In the genomic region with DNA sequence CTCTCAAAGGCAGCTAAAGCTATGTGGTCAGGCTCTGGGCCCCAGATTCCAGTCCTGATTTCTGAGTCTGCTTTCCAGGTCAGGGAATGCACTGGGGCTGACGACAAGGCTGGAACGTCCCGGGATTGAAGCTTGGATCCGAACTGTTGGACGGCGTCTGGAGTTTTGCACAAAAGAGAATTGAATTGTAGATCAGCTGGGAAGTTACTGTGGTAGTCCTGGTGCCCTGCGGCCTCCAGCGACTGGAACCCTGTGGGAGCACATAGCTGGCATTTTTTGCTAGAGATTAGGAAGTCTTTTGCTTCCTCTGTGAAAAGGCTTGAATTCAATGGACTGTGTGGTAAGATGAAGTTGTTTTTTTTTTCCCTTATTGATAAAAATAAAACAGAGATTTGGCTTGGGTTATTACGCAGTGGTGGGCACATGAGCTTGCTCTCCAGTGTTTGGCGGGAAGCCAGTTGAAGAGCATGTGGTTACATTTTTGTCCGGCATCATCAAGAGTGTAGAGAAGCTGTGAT, we compare ENCODE assay signal across 9 cellular contexts. TPM values are rescaled to one million over a fixed set of nuclear protein-coding genes. Genes with fewer than 3 reads are reported as not detected.
DNase-seq lines count a peak whose midpoint lies in the region; ATAC-seq and TF ChIP-seq lines count a peak whose summit lies in the region.
"Had no signal": no experiment of that assay in that cellular context is flagged by ENCODE, and none has a peak within 500 bp of the region (broad histone marks: within the 10 kb centered on the region; RNA-seq: fewer than 3 reads in every experiment).

A gene (plus strand): TSS at position 51 of the 518 bp plus-strand sequence.

- H4K5ac ChIP-seq in IMR-90 (ENCODE audit: low read depth, low read length), result no peak within 1 kb of the TSS

- no peak within 1 kb of the TSS for H2AK9ac ChIP-seq in IMR-90 (replicated peaks; ENCODE audit: low read depth, low read length, poor library complexity)

- no peak within 1 kb of the TSS for H3K9ac ChIP-seq in IMR-90 (ENCODE audit: low read depth, low read length)

- CTCF ChIA-PET in IMR-90 (lab: Yijun Ruan, JAX), result no interaction called here

- TF ChIP-seq POLR2A in IMR-90 (IDR thresholded peaks at IDR 0.05; ENCODE audit: low read depth, low read length), result no peak
- TF ChIP-seq POLR2A in body of pancreas (IDR thresholded peaks at IDR 0.05), result no peak

- in situ Hi-C loops in IMR-90 (cut with MboI; ENCODE audit: low sequenced_read_pairs), result no loop called here

- POLR2A ChIA-PET in IMR-90 (lab: Charles Lee; ENCODE audit: unreplicated experiment), result no interaction called here

- no peak within 1 kb of the TSS for H2AK5ac ChIP-seq in IMR-90 (ENCODE audit: low read depth, low read length)

- dilution Hi-C loops in IMR-90 (cut with HindIII; ENCODE audit: low sequenced_read_pairs, unreplicated experiment), result no loop called here

- H2BK120ac ChIP-seq in IMR-90 (ENCODE audit: low read depth, low read length), result no peak within 1 kb of the TSS

- no peaks in the 10 kb centered on the region for H3K36me3 Mint-ChIP-seq in stimulated activated memory B cell treated with anti-CD40 and anti-IgM and Interleukin-4, amounts not matched to agents 10 μg/mL and 1 μg/mL and 100 μg/mL, for 72 hours

- H2BK5ac ChIP-seq in IMR-90 (ENCODE audit: low read depth, low read length, poor library complexity, severe bottlenecking), result no peak within 1 kb of the TSS

- H3K4me3 ChIP-seq in IMR-90 (ENCODE audit: insufficient read depth, low read depth, low read length) (no peak within 1 kb of the TSS), body of pancreas (no peak within 1 kb of the TSS)

- H3K4me1 Mint-ChIP-seq in stimulated activated memory B cell treated with anti-CD40 and anti-IgM and Interleukin-4, amounts not matched to agents 10 μg/mL and 1 μg/mL and 100 μg/mL, for 72 hours, result peaks cover 26% of the 10 kb centered on the region

- no TSS peak for BruUV-seq in IMR-90 (replicated peaks; lab: Mats Ljungman, UMichigan)

- H3K14ac ChIP-seq in IMR-90 (replicated peaks; ENCODE audit: low read depth, low read length), result no peak within 1 kb of the TSS

- H3K4me3 Mint-ChIP-seq in stimulated activated memory B cell treated with anti-CD40 and anti-IgM and Interleukin-4, amounts not matched to agents 10 μg/mL and 1 μg/mL and 100 μg/mL, for 72 hours, result no peak within 1 kb of the TSS

- H4K8ac ChIP-seq in IMR-90 (ENCODE audit: low read depth in 2 of 2, low read length in 2 of 2), result no peak within 1 kb of the TSS

- H2BK20ac ChIP-seq in IMR-90 (ENCODE audit: low read depth, low read length), result no peak within 1 kb of the TSS

- no peak for TF ChIP-seq RAD21 in IMR-90 (IDR thresholded peaks at IDR 0.05; ENCODE audit: low read length)

- H2BK15ac ChIP-seq in IMR-90 (ENCODE audit: low read depth, low read length), result no peak within 1 kb of the TSS

- H3K4me1 ChIP-seq in IMR-90 (ENCODE audit: control insufficient read depth, insufficient read depth, low read length) (no peaks in the 10 kb centered on the region), body of pancreas (peaks cover 7% of the 10 kb centered on the region)

- no peak within 1 kb of the TSS for H3K23ac ChIP-seq in IMR-90 (ENCODE audit: low read depth, low read length)

- H3K18ac ChIP-seq in IMR-90 (ENCODE audit: low read depth, low read length), result no peak within 1 kb of the TSS

- no peak within 1 kb of the TSS for H3K4me2 ChIP-seq in IMR-90 (ENCODE audit: low read depth, low read length)

- ATAC-seq in IMR-90 (ENCODE audit: low read depth) (no peak; the same call in none of the 2 replicates), body of pancreas (peak; percentile 82), HG02798 (IDR thresholded peaks at IDR 0.05; ENCODE audit: poor library complexity, unreplicated experiment) (no peak)
- no peak for ATAC-seq in stimulated activated memory B cell treated with anti-CD40 and anti-IgM and Interleukin-4, amounts not matched to agents 10 μg/mL and 1 μg/mL and 100 μg/mL, for 72 hours

- H2AFZ ChIP-seq in IMR-90 (replicated peaks; ENCODE audit: low read length, poor library complexity), result no peak within 1 kb of the TSS

- no peaks in the 10 kb centered on the region for H3K9me1 ChIP-seq in IMR-90 (ENCODE audit: insufficient read depth, low read length)

- no peaks in the 10 kb centered on the region for H3K9me3 Mint-ChIP-seq in stimulated activated memory B cell treated with anti-CD40 and anti-IgM and Interleukin-4, amounts not matched to agents 10 μg/mL and 1 μg/mL and 100 μg/mL, for 72 hours

- no peaks in the 10 kb centered on the region for H4K20me1 ChIP-seq in IMR-90 (ENCODE audit: insufficient read depth, low read length)

- H3K9me3 ChIP-seq in IMR-90 (ENCODE audit: control insufficient read depth, insufficient read depth, low read length) (peaks cover 7% of the 10 kb centered on the region), body of pancreas (no peaks in the 10 kb centered on the region)

- no peak for TF ChIP-seq CTCF in IMR-90 (conservative IDR thresholded peaks at IDR 0.05; ENCODE audit: low read depth, low read length)
- TF ChIP-seq CTCF in body of pancreas (IDR thresholded peaks at IDR 0.05), result no peak

- H3K27me3 ChIP-seq in IMR-90 (ENCODE audit: control insufficient read depth, insufficient read depth, low read length) (peaks cover 26% of the 10 kb centered on the region), body of pancreas (no peaks in the 10 kb centered on the region)

- no peak within 1 kb of the TSS for H3K4ac ChIP-seq in IMR-90 (ENCODE audit: low read depth, low read length)

- 41% methylated on average over 10 of the region's 11 CpGs; no CpG with 5 or more reads in 1 of the 2 experiments for WGBS in IMR-90 (ENCODE audit: extremely low coverage in 2 of 2, insufficient read length in 1 of 2), 2 experiments
- 30 to 45% methylated on average over 11 of the region's 11 CpGs for WGBS in body of pancreas, 2 donors

- no peak for DNase-seq in IMR-90
- DNase-seq in body of pancreas, result peak; percentile 20 to 45 (median 34)
- DNase-seq in iris pigment epithelial cell (ENCODE audit: low read depth), result peak; percentile 43
- DNase-seq in stimulated activated CD4-positive, alpha-beta T cell treated with anti-CD3 and anti-CD28 coated beads, Interleukin-4, amount 100 ng/mL, for 4 hours, result no peak
- no peak for DNase-seq in HuH-7 (ENCODE audit: low spot score)
- DNase-seq in stimulated activated CD4-positive, alpha-beta T cell treated with anti-CD3 and anti-CD28 coated beads, Interleukin-2, amount 100 ng/mL, for 24 hours, result no peak

- intact Hi-C loops in IMR-90 (cut with micrococcal nuclease) (no loop called here), body of pancreas (cut with DNase I) (no loop called here)

- no peaks in the 10 kb centered on the region for H3K27me3 Mint-ChIP-seq in stimulated activated memory B cell treated with anti-CD40 and anti-IgM and Interleukin-4, amounts not matched to agents 10 μg/mL and 1 μg/mL and 100 μg/mL, for 72 hours

- H3K79me1 ChIP-seq in IMR-90 (ENCODE audit: low read depth in 1 of 2, low read length in 2 of 2), result no peaks in the 10 kb centered on the region

- H3K27ac ChIP-seq in IMR-90 (ENCODE audit: insufficient read depth, low read length) (no peak within 1 kb of the TSS), body of pancreas (peak within 1 kb of the TSS; percentile 25 to 80 (median 62))
- H3K27ac ChIP-seq: VCaP had no signal

- no peaks in the 10 kb centered on the region for H3K36me3 ChIP-seq in IMR-90 (ENCODE audit: control insufficient read depth, insufficient read depth, low read length)
- no peaks in the 10 kb centered on the region for H3K36me3 ChIP-seq in body of pancreas (replicated peaks in 1 of 2; ENCODE audit: insufficient read depth in 1 of 2, low read depth in 2 of 2)

- no peak within 1 kb of the TSS for H4K91ac ChIP-seq in IMR-90 (ENCODE audit: insufficient read depth, low read depth, low read length)

- peak within 1 kb of the TSS; percentile 30 for H3K27ac Mint-ChIP-seq in stimulated activated memory B cell treated with anti-CD40 and anti-IgM and Interleukin-4, amounts not matched to agents 10 μg/mL and 1 μg/mL and 100 μg/mL, for 72 hours

- no peak within 1 kb of the TSS for H3K56ac ChIP-seq in IMR-90 (ENCODE audit: extremely low read depth, insufficient read depth, low read length)

TF ChIP-seq in IMR-90, 13 proteins besides CTCF, POLR2A, EP300 and RAD21:
- TF ChIP-seq SMC3 (IDR thresholded peaks at IDR 0.05; ENCODE audit: low read depth, low read length) (no peak), CEBPB (IDR thresholded peaks at IDR 0.05; ENCODE audit: low read depth, low read length) (no peak), MAZ (IDR thresholded peaks at IDR 0.05; ENCODE audit: borderline replicate concordance, low read depth, low read length) (no peak), RCOR1 (IDR thresholded peaks at IDR 0.05; ENCODE audit: insufficient replicate concordance, low read length) (no peak), MAFK (IDR thresholded peaks at IDR 0.05; ENCODE audit: low read depth, low read length) (no peak)
- TF ChIP-seq, protein P1, sequence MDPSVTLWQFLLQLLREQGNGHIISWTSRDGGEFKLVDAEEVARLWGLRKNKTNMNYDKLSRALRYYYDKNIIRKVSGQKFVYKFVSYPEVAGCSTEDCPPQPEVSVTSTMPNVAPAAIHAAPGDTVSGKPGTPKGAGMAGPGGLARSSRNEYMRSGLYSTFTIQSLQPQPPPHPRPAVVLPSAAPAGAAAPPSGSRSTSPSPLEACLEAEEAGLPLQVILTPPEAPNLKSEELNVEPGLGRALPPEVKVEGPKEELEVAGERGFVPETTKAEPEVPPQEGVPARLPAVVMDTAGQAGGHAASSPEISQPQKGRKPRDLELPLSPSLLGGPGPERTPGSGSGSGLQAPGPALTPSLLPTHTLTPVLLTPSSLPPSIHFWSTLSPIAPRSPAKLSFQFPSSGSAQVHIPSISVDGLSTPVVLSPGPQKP (IDR thresholded peaks at IDR 0.05; ENCODE audit: borderline replicate concordance, low read depth, low read length), result no peak
TF ChIP-seq in IMR-90: peak in this region for 0.

RNA-seq across cellular contexts. Expression of the gene that starts here (rescaled TPM):
- total RNA-seq in IMR-90 (2012; rRNA removed) (90.5 and 107 TPM in 2 replicates), body of pancreas (10 to 100 TPM; 15.8 to 17.1 TPM)
- polyA plus RNA-seq in IMR-90 (2012; rRNA removed), result 47.7 and 53.7 TPM in 2 replicates
- 31.0 and 34.7 TPM in 2 replicates for polyA plus RNA-seq in IMR-90 (2012; cell fraction: cytosol; rRNA removed)
- 30.4 and 36.1 TPM in 2 replicates for polyA plus RNA-seq in IMR-90 (2012; cell fraction: nucleus; rRNA removed; ENCODE audit: low replicate concordance)

Comparison
In these comparisons a context has a peak if more than half of its experiments do, and no peak if none do; other contexts are left out.
1. DNase-seq: peak in body of pancreas (4 of 4) and iris pigment epithelial cell (single experiment); none in IMR-90 (single experiment), stimulated activated CD4-positive, alpha-beta T cell treated with anti-CD3 and anti-CD28 coated beads, Interleukin-4, amount 100 ng/mL, for 4 hours (0 of 2), HuH-7 (single experiment) and stimulated activated CD4-positive, alpha-beta T cell treated with anti-CD3 and anti-CD28 coated beads, Interleukin-2, amount 100 ng/mL, for 24 hours (0 of 2).